ENCODE assay signal across 8 cellular contexts in the genomic region with DNA sequence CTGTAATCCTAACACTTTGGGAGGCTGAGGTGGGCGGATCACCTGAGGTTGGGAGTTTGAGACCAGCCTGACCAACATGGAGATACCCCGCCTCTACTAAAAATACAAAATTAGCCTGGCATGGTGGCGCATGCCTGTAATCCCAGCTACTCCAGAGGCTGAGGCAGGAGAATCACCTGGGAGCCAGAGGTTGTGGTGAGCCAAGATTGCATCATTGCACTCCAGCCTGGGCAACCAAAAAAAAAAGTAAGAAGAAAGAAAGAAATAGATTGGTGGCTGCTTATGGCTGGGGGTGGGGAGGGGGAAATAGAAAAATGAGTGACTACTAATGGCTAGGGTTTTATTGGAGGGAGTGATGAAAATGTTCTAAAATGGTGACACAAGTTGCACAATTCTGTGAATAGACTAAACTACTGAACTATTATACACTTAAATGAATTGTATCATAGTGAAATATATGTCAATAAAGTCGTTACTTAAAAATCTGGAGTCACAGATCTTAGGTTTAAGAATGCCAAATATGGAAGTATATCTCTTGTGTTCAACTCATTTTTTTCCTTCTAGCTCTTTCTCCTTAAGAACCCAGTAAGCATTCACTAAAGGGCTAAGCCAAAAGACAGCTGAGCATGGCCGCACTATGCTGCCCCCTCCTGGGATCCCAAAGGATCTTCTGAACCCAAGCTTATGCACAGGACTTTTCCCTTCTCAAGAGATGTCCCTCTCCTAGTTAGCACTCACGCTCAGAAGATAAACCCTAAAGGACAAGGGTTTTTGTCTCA. TPM values are rescaled to one million over a fixed set of nuclear protein-coding genes. Genes with fewer than 3 reads are reported as not detected.
DNase-seq lines count a peak whose midpoint lies in the region; ATAC-seq, FAIRE-seq and TF ChIP-seq lines count a peak whose summit lies in the region.

No MANE protein-coding gene starts in this region.

- peak; percentile 82 for ATAC-seq in HCT116
- peak in 3 of 4 donors; percentile 34 to 54 (median 41) for ATAC-seq in pancreas
- no peak for ATAC-seq in effector memory CD8-positive, alpha-beta T cell (replicated peaks)

- H3K4me3 Mint-ChIP-seq in effector memory CD8-positive, alpha-beta T cell = no peak overlapping the region

- no peak overlapping the region for H2AFZ ChIP-seq in HCT116 (ENCODE audit: low read depth, low read length, poor library complexity, severe bottlenecking)

- H3K9ac ChIP-seq in HCT116 (ENCODE audit: low read length) = no peak overlapping the region

- no TSS peak for BruUV-seq in HCT116 (replicated peaks; lab: Mats Ljungman, UMichigan)

- H3K36me3 ChIP-seq in HCT116 (ENCODE audit: control insufficient read depth in 1 of 2, insufficient read depth in 2 of 2, low read length in 2 of 2) (no peaks in the 10 kb centered on the region), pancreas (no peaks in the 10 kb centered on the region)

- no peak overlapping the region for H3K4me2 ChIP-seq in HCT116 (ENCODE audit: low read length)

- H3K79me2 ChIP-seq in HCT116 (ENCODE audit: insufficient read depth, low read length) = no peaks in the 10 kb centered on the region

- no peak for TF ChIP-seq POLR2A in HCT116 (IDR thresholded peaks at IDR 0.05; ENCODE audit: borderline replicate concordance, extremely low read depth, insufficient read depth, insufficient read length)

- no peak for FAIRE-seq in pancreas (lab: Jason Lieb, UNC)

- CTCF ChIA-PET in HCT116 (lab: Charles Lee) = interaction anchor here (0.6 to 9.0 kb wide), 20 partner anchors 10 to 705 kb away, joined by 3 to 412 read pairs (median 3); a partner anchor contains a TSS

- no peaks in the 10 kb centered on the region for H4K20me1 ChIP-seq in HCT116 (ENCODE audit: insufficient read depth)

- H3K27ac Mint-ChIP-seq in effector memory CD8-positive, alpha-beta T cell = no peak overlapping the region

- peaks cover 0 to 7% of the 10 kb centered on the region in 2 donors for H3K27me3 Mint-ChIP-seq in effector memory CD8-positive, alpha-beta T cell

- intact Hi-C loops in HCT116 (cut with micrococcal nuclease) (loop anchor here (1.0 kb wide), 2 partner anchors 340 to 701 kb away; no protein-coding TSS in a partner anchor), pancreas (cut with DNase I) (loop anchor here in 1 of 3 donors (5.0 kb wide), 1 partner anchor 184 kb away; a partner anchor contains a TSS)

- H3K27me3 ChIP-seq in HCT116 (ENCODE audit: insufficient read depth, low read length) (peaks cover 6% of the 10 kb centered on the region), pancreas (no peaks in the 10 kb centered on the region)

- H3K27ac ChIP-seq in HCT116 (ENCODE audit: low read depth, low read length) (no peak overlapping the region), pancreas (no peak overlapping the region)

- peak; percentile 70 for TF ChIP-seq RAD21 in HCT116 (IDR thresholded peaks at IDR 0.05; ENCODE audit: low read depth)

- H3K4me3 ChIP-seq in HCT116 (replicated peaks in 1 of 2; ENCODE audit: low read depth in 1 of 2, low read length in 2 of 2) = no peak overlapping the region
- no peak overlapping the region for H3K4me3 ChIP-seq in fibroblast of villous mesenchyme (ENCODE audit: low read depth, low read length)
- H3K4me3 ChIP-seq in pancreas = no peak overlapping the region

- peaks cover 6 to 11% of the 10 kb centered on the region in 2 donors for H3K4me1 Mint-ChIP-seq in effector memory CD8-positive, alpha-beta T cell (ENCODE audit: low read depth in 2 of 2)

- RAD21 ChIA-PET in HCT116 (lab: Charles Lee; ENCODE audit: low non-redundant PET in 1 of 2, low total read pairs in 2 of 2, uncharacterized antibody in 2 of 2, unreplicated experiment in 2 of 2) = interaction anchor here in 1 of 2 experiments (0.6 to 1.5 kb wide), 3 partner anchors 17 to 191 kb away, joined by 3 to 4 read pairs (median 4); no protein-coding TSS in a partner anchor

- WGBS in pancreas, 2 donors = 45 to 46% methylated on average over 6 of the region's 6 CpGs

- peak; percentile 66 to 90 (median 81) for TF ChIP-seq CTCF in HCT116 (IDR thresholded peaks at IDR 0.05 in 2 of 3, conservative IDR thresholded peaks at IDR 0.05 in 1 of 3; ENCODE audit: borderline replicate concordance in 1 of 3, insufficient read depth in 1 of 3, low read depth in 2 of 3, low read length in 2 of 3)
- TF ChIP-seq CTCF in fibroblast of villous mesenchyme (IDR thresholded peaks at IDR 0.05; ENCODE audit: insufficient read depth, low read depth, low read length) = peak; percentile 84
- peak in 3 of 4 donors; percentile 22 to 61 (median 46) for TF ChIP-seq CTCF in pancreas (IDR thresholded peaks at IDR 0.05)

- POLR2A ChIA-PET in HCT116 (lab: Charles Lee) = interaction anchor here (1.1 to 1.3 kb wide), 5 partner anchors 182 to 191 kb away, joined by 3 to 6 read pairs (median 4); no protein-coding TSS in a partner anchor

- H3K9me3 Mint-ChIP-seq in effector memory CD8-positive, alpha-beta T cell = no peaks in the 10 kb centered on the region

- no peaks in the 10 kb centered on the region for H3K4me1 ChIP-seq in HCT116 (ENCODE audit: control insufficient read depth in 1 of 2, insufficient read depth in 2 of 2, low read length in 2 of 2)
- H3K4me1 ChIP-seq in pancreas = peaks cover 0 to 4% (median 0%) of the 10 kb centered on the region in 3 donors

- H3K9me2 ChIP-seq in HCT116 (ENCODE audit: insufficient read depth) = no peaks in the 10 kb centered on the region

- peaks cover 8% of the 10 kb centered on the region for H3K36me3 Mint-ChIP-seq in effector memory CD8-positive, alpha-beta T cell (ENCODE audit: insufficient read depth)

- DNase-seq in Ammon's horn (ENCODE audit: low spot score) = peak; percentile 86
- peak; percentile 61 for DNase-seq in HCT116 (ENCODE audit: low read depth, low spot score)
- DNase-seq in NCI-H82 treated with DMSO at 0.1 percent for 48 hours (lab: John Stamatoyannopoulos, UW; ENCODE audit: unreplicated experiment) = peak; percentile 81
- DNase-seq in activated T-cell treated with anti-CD3 and anti-CD28 coated beads, Interleukin-2, amount 50 U/mL, for 1 hour = peak; percentile 30
- DNase-seq in fibroblast of villous mesenchyme (ENCODE audit: low read depth) = peak; percentile 71
- peak; percentile 28 to 69 (median 39) for DNase-seq in pancreas
- DNase-seq in effector memory CD8-positive, alpha-beta T cell = no peak
- no peak for DNase-seq in NCI-H128 (lab: John Stamatoyannopoulos, UW; ENCODE audit: unreplicated experiment)

- H3K9me3 ChIP-seq in HCT116 (ENCODE audit: control insufficient read depth in 1 of 2, insufficient read depth in 1 of 2, low read depth in 1 of 2, low read length in 2 of 2) = no peaks in the 10 kb centered on the region
- H3K9me3 ChIP-seq in pancreas = no peaks in the 10 kb centered on the region

TF ChIP-seq in HCT116, 20 proteins besides CTCF, POLR2A, EP300 and RAD21:
- TF ChIP-seq JUND (IDR thresholded peaks at IDR 0.05) (no peak), YY1 (IDR thresholded peaks at IDR 0.05; ENCODE audit: extremely low read depth, insufficient replicate concordance, low read depth, low read length) (peak; percentile 49), CEBPB (IDR thresholded peaks at IDR 0.05; ENCODE audit: low read depth) (0 out of 2 replicates have a peak, but pooled peaks have one; percentile 33), EZH2 (IDR thresholded peaks at IDR 0.05) (no peak)

RNA-seq across cellular contexts. Expression of a gene that starts 3.2 kb away (rescaled TPM):
- total RNA-seq in HCT116 (2021; ENCODE audit: unreplicated experiment) (0.39 TPM), fibroblast of villous mesenchyme (0.97 and 3.5 TPM in 2 replicates), pancreas (1 to 10 TPM; 1.2 to 9.7 (median 3.3) TPM)
- 0.06 and 0.12 TPM in 2 replicates for polyA plus RNA-seq in HCT116 (2012)
- polyA plus RNA-seq in pancreas = 1 to 10 TPM; 2.6 to 2.8 TPM

RNA-seq across cellular contexts. Expression of a gene that starts 52.7 kb away (rescaled TPM):
- total RNA-seq in HCT116 (2021; ENCODE audit: unreplicated experiment) = 220 TPM
- 101 and 124 TPM in 2 replicates for polyA plus RNA-seq in HCT116 (2012)
- total RNA-seq in fibroblast of villous mesenchyme = 116 and 160 TPM in 2 replicates
- 10 to 100 TPM; 39.3 to 71.7 (median 58.9) TPM for total RNA-seq in pancreas
- polyA plus RNA-seq in pancreas = 10 to 100 TPM; 28.5 to 62.1 TPM

Comparison
In these comparisons a context has a peak if more than half of its experiments do, and no peak if none do; other contexts are left out.
1. DNase-seq: peak in Ammon's horn (single experiment), HCT116 (single experiment), NCI-H82 treated with DMSO at 0.1 percent for 48 hours (single experiment), activated T-cell treated with anti-CD3 and anti-CD28 coated beads, Interleukin-2, amount 50 U/mL, for 1 hour (single experiment), fibroblast of villous mesenchyme (single experiment) and pancreas (6 of 6); none in effector memory CD8-positive, alpha-beta T cell (0 of 3) and NCI-H128 (single experiment).
2. Peak in every context shown above with its lines, with median percentiles within 50 percentile points of each other: CTCF ChIP-seq.